Comparison of ENCODE assay signal across 8 cellular contexts in the genomic region with DNA sequence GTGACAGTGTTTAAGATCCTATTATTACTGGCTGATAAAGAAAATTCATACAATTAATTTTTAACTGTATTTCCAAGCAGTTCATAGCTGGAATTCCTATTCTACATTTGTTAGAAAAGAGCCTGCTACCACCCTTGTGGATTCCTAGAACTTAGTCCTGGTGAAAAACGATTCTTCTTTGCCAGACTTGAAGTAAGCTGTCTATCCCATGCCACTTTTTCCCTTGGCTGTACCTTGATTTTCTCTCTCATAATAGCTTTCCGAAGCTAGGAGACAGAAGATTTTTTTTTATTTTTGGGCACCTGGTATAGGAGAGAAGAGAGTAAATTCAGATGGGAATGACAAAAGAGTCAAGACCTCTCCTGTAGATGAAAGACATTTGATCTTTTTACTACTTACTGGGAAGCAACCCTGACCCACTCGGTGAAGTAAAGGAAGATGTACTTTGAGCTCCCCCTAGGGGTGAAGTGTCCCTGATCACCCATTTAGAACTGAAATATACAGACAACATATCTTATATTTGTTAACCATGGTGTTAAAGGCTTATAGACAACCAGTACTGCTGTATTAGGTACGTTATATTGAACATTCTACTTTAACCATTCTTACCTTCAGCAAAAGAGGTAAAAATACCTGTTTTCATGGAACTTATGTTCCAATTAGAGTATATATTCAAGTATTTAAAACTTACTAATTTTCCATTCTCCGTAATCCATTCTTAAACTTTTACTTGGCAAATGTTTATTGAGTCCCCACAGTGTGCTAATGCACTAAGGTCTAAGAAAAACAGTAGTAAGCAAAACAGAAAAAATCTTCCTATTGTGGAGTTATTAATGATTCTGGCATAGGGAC. TPM values are rescaled to one million over a fixed set of nuclear protein-coding genes. Genes with fewer than 3 reads are reported as not detected.
DNase-seq lines count a peak whose midpoint lies in the region; ATAC-seq and TF ChIP-seq lines count a peak whose summit lies in the region.

No MANE protein-coding gene starts in this region.

- H3K4me1 ChIP-seq in stomach: peaks cover 0 to 6% (median 4%) of the 10 kb centered on the region in 4 donors

- H3K36me3 ChIP-seq in stomach: peaks cover 5 to 30% (median 18%) of the 10 kb centered on the region in 4 donors

- no peak for TF ChIP-seq POLR2A in stomach (IDR thresholded peaks at IDR 0.05)

- TF ChIP-seq EP300 in stomach (IDR thresholded peaks at IDR 0.05): no peak

- intact Hi-C loops in stomach (cut with DNase I; ENCODE audit: low total_unique reads): no loop called here

- H3K27ac Mint-ChIP-seq in activated CD4-positive, alpha-beta memory T cell treated with anti-CD3 and anti-CD28 coated beads, Interleukin-2, amount 10 ng/mL, durations not matched to agents 7 days and 5 days: no peak overlapping the region
- peak overlapping the region in 4 of 10 donors; percentile 10 to 75 (median 31) for H3K27ac Mint-ChIP-seq in naive thymus-derived CD8-positive, alpha-beta T cell

- ATAC-seq in GM19452 (IDR thresholded peaks at IDR 0.05; ENCODE audit: unreplicated experiment) (peak; percentile 84), HG03457 (IDR thresholded peaks at IDR 0.05; ENCODE audit: unreplicated experiment) (peak; percentile 78), esophagus mucosa (peak; percentile 77)
- ATAC-seq in naive thymus-derived CD8-positive, alpha-beta T cell: peak; percentile 90 to 92

- H3K4me1 Mint-ChIP-seq in activated CD4-positive, alpha-beta memory T cell treated with anti-CD3 and anti-CD28 coated beads, Interleukin-2, amount 10 ng/mL, durations not matched to agents 7 days and 5 days: peaks cover 29% of the 10 kb centered on the region
- peaks cover 14 to 21% (median 17%) of the 10 kb centered on the region in 4 donors for H3K4me1 Mint-ChIP-seq in naive thymus-derived CD8-positive, alpha-beta T cell

- H3K9me3 Mint-ChIP-seq in activated CD4-positive, alpha-beta memory T cell treated with anti-CD3 and anti-CD28 coated beads, Interleukin-2, amount 10 ng/mL, durations not matched to agents 7 days and 5 days: peaks cover 5% of the 10 kb centered on the region
- no peaks in the 10 kb centered on the region for H3K9me3 Mint-ChIP-seq in naive thymus-derived CD8-positive, alpha-beta T cell

- no peak overlapping the region for H3K27ac ChIP-seq in stomach

- peak in 5 of 7 experiments; percentile 52 to 68 (median 62) for TF ChIP-seq CTCF in stomach (IDR thresholded peaks at IDR 0.05)

- POLR2A ChIA-PET in activated CD4-positive, alpha-beta memory T cell treated with anti-CD3 and anti-CD28 coated beads, Interleukin-2, amount 10 ng/mL, durations not matched to agents 7 days and 5 days (lab: Charles Lee): interaction anchor here (0.8 to 2.0 kb wide), 4 partner anchors 16 to 55 kb away, joined by 3 to 4 read pairs (median 4); a partner anchor contains a TSS
- POLR2A ChIA-PET in naive thymus-derived CD8-positive, alpha-beta T cell (lab: Charles Lee): interaction anchor here (0.6 to 1.0 kb wide), 3 partner anchors 13 to 351 kb away, joined by 3 to 4 read pairs (median 4); a partner anchor contains a TSS

- H3K4me3 ChIP-seq in stomach: no peak overlapping the region

- 37 to 51% (median 41%) methylated on average over 5 of the region's 5 CpGs for WGBS in stomach, 5 donors

- no peaks in the 10 kb centered on the region for H3K9me3 ChIP-seq in stomach

- CTCF ChIA-PET in activated CD4-positive, alpha-beta memory T cell treated with anti-CD3 and anti-CD28 coated beads, Interleukin-2, amount 10 ng/mL, durations not matched to agents 7 days and 5 days (lab: Charles Lee): interaction anchor here (0.7 to 2.7 kb wide), 22 partner anchors 9 to 342 kb away, joined by 3 to 17 read pairs (median 5); a partner anchor contains a TSS

- no peak overlapping the region for H3K4me3 Mint-ChIP-seq in activated CD4-positive, alpha-beta memory T cell treated with anti-CD3 and anti-CD28 coated beads, Interleukin-2, amount 10 ng/mL, durations not matched to agents 7 days and 5 days
- no peak overlapping the region for H3K4me3 Mint-ChIP-seq in naive thymus-derived CD8-positive, alpha-beta T cell

- no peaks in the 10 kb centered on the region for H3K27me3 Mint-ChIP-seq in activated CD4-positive, alpha-beta memory T cell treated with anti-CD3 and anti-CD28 coated beads, Interleukin-2, amount 10 ng/mL, durations not matched to agents 7 days and 5 days
- H3K27me3 Mint-ChIP-seq in naive thymus-derived CD8-positive, alpha-beta T cell: no peaks in the 10 kb centered on the region

- DNase-seq in DMS114 treated with DMSO at 0.1 percent for 48 hours (lab: John Stamatoyannopoulos, UW; ENCODE audit: unreplicated experiment) (peak; percentile 87), NCI-H774 (lab: John Stamatoyannopoulos, UW) (peak; percentile 1), stomach (peak; percentile 58)
- peak; percentile 55 for DNase-seq in activated CD4-positive, alpha-beta memory T cell treated with anti-CD3 and anti-CD28 coated beads, Interleukin-2, amount 10 ng/mL, durations not matched to agents 7 days and 5 days
- peak; percentile 8 to 73 (median 57) for DNase-seq in naive thymus-derived CD8-positive, alpha-beta T cell

- H3K36me3 Mint-ChIP-seq in activated CD4-positive, alpha-beta memory T cell treated with anti-CD3 and anti-CD28 coated beads, Interleukin-2, amount 10 ng/mL, durations not matched to agents 7 days and 5 days (ENCODE audit: low read depth): peaks cover 38% of the 10 kb centered on the region
- peaks cover 0 to 47% (median 26%) of the 10 kb centered on the region in 3 donors for H3K36me3 Mint-ChIP-seq in naive thymus-derived CD8-positive, alpha-beta T cell

- H3K27me3 ChIP-seq in stomach: no peaks in the 10 kb centered on the region

RNA-seq across cellular contexts. Expression of a gene that starts 36.2 kb away (rescaled TPM):
- total RNA-seq in activated CD4-positive, alpha-beta memory T cell treated with anti-CD3 and anti-CD28 coated beads, Interleukin-2, amount 10 ng/mL, durations not matched to agents 7 days and 5 days: 10 to 100 TPM; 32.6 to 36.5 TPM
- total RNA-seq in esophagus mucosa (15.1 TPM), stomach (10 to 100 TPM in 4 of 5 donors, 1 to 10 TPM in 1; 2.0 to 45.0 (median 24.6) TPM)
- total RNA-seq in naive thymus-derived CD8-positive, alpha-beta T cell: 10 to 100 TPM; 41.3 to 46.6 TPM
- polyA plus RNA-seq in naive thymus-derived CD8-positive, alpha-beta T cell: 10 to 100 TPM; 16.9 to 19.4 (median 17.8) TPM
- polyA plus RNA-seq in stomach: 10 to 100 TPM in 1 of 3 donors, 1 to 10 TPM in 2; 5.0 to 14.2 (median 8.9) TPM

RNA-seq across cellular contexts. Expression of a gene that starts 54.5 kb away (rescaled TPM):
- 10 to 100 TPM; 26.5 to 27.4 TPM for total RNA-seq in activated CD4-positive, alpha-beta memory T cell treated with anti-CD3 and anti-CD28 coated beads, Interleukin-2, amount 10 ng/mL, durations not matched to agents 7 days and 5 days
- total RNA-seq in esophagus mucosa (13.1 TPM), stomach (10 to 100 TPM in 2 of 5 donors, 1 to 10 TPM in 3; 6.4 to 30.7 (median 9.9) TPM)
- total RNA-seq in naive thymus-derived CD8-positive, alpha-beta T cell: 10 to 100 TPM; 23.1 to 24.7 TPM
- 10 to 100 TPM; 11.1 to 13.9 (median 11.2) TPM for polyA plus RNA-seq in naive thymus-derived CD8-positive, alpha-beta T cell
- polyA plus RNA-seq in stomach: 1 to 10 TPM; 2.6 to 3.2 (median 3.2) TPM

RNA-seq across cellular contexts. Expression of a gene that starts 54.7 kb away (rescaled TPM):
- 100 to 1,000 TPM; 105 to 118 TPM for total RNA-seq in activated CD4-positive, alpha-beta memory T cell treated with anti-CD3 and anti-CD28 coated beads, Interleukin-2, amount 10 ng/mL, durations not matched to agents 7 days and 5 days
- total RNA-seq in esophagus mucosa (34.4 TPM), stomach (100 to 1,000 TPM in 1 of 5 donors, 10 to 100 TPM in 4; 27.4 to 146 (median 74.3) TPM)
- 100 to 1,000 TPM; 151 to 153 TPM for total RNA-seq in naive thymus-derived CD8-positive, alpha-beta T cell
- polyA plus RNA-seq in naive thymus-derived CD8-positive, alpha-beta T cell: 10 to 100 TPM; 85.8 to 97.2 (median 92.1) TPM
- polyA plus RNA-seq in stomach: 10 to 100 TPM; 27.8 to 34.5 (median 31.1) TPM

Comparison
In these comparisons a context has a peak if more than half of its experiments do, and no peak if none do; other contexts are left out.
1. DNase-seq: peak in every context shown above with its lines; median percentile 87 in DMS114 treated with DMSO at 0.1 percent for 48 hours; 58 in stomach; 57 in naive thymus-derived CD8-positive, alpha-beta T cell; 55 in activated CD4-positive, alpha-beta memory T cell treated with anti-CD3 and anti-CD28 coated beads, Interleukin-2, amount 10 ng/mL, durations not matched to agents 7 days and 5 days; 1 in NCI-H774.